8 cellular contexts compared by ENCODE assay signal in genomic region chr2:9753276-9753600, GRCh38.
A peak's percentile ranks its signal among the peaks of the same experiment; 100 is the strongest.
DNase-seq lines count a peak whose midpoint lies in the region; ATAC-seq, FAIRE-seq and TF ChIP-seq lines count a peak whose summit lies in the region.

No MANE protein-coding gene starts in this region.

- H2BK12ac ChIP-seq in H1 (ENCODE audit: low read depth, low read length): peak overlapping the region; percentile 72; the same call in 1 of the 2 replicates

- no peak overlapping the region for H4K8ac ChIP-seq in H1 (ENCODE audit: extremely low read depth, insufficient read depth, low read length)

- H3K4me1 ChIP-seq in BLaER1 (peaks cover 76% of the 10 kb centered on the region), H1 (replicated peaks in 1 of 4; ENCODE audit: control insufficient read depth in 3 of 4, insufficient read depth in 4 of 4, low read length in 3 of 4) (peaks cover 0 to 30% (median 11%) of the 10 kb centered on the region in 4 experiments; a peak in 6 of 7 replicates), vagina (peaks cover 34% of the 10 kb centered on the region)
- H3K4me1 ChIP-seq in naive thymus-derived CD4-positive, alpha-beta T cell (ENCODE audit: control insufficient read depth in 2 of 2, insufficient read depth in 2 of 2, low read length in 2 of 2): peaks cover 24 to 28% of the 10 kb centered on the region in 2 donors

- TF ChIP-seq CTCF in H1 (IDR thresholded peaks at IDR 0.05; ENCODE audit: control extremely low read depth in 1 of 3, insufficient read depth in 1 of 3, low read depth in 1 of 3, low read length in 3 of 3): no peak
- no peak for TF ChIP-seq CTCF in vagina (IDR thresholded peaks at IDR 0.05)

- no peaks in the 10 kb centered on the region for H3K27me3 ChIP-seq in BLaER1
- H3K27me3 ChIP-seq in H1 (replicated peaks in 1 of 4; ENCODE audit: control insufficient read depth in 3 of 4, extremely low read depth in 1 of 4, insufficient read depth in 3 of 4, low read length in 3 of 4): peaks cover 0 to 6% (median 2%) of the 10 kb centered on the region in 4 experiments; a peak in 2 of 7 replicates
- H3K27me3 ChIP-seq in naive thymus-derived CD4-positive, alpha-beta T cell (ENCODE audit: control insufficient read depth in 2 of 2, insufficient read depth in 2 of 2, low read length in 2 of 2): no peaks in the 10 kb centered on the region
- no peaks in the 10 kb centered on the region for H3K27me3 ChIP-seq in vagina

- ATAC-seq in GM19438 (IDR thresholded peaks at IDR 0.05; ENCODE audit: low read depth, unreplicated experiment) (peak; percentile 60), HG03558 (IDR thresholded peaks at IDR 0.05; ENCODE audit: extremely low read depth, unreplicated experiment) (peak; percentile 55)
- ATAC-seq in naive thymus-derived CD4-positive, alpha-beta T cell: peak; percentile 81

- H3K27ac ChIP-seq in BLaER1 (peak overlapping the region; percentile 72), H1 (ENCODE audit: low read depth, low read length) (no peak overlapping the region), vagina (peak overlapping the region; percentile 80)
- no peak overlapping the region for H3K27ac ChIP-seq in naive thymus-derived CD4-positive, alpha-beta T cell (ENCODE audit: low read depth, low read length)

- no peak overlapping the region for H3K56ac ChIP-seq in H1 (replicated peaks; ENCODE audit: insufficient read length, low read depth, low read length)

- intact Hi-C loops in naive thymus-derived CD4-positive, alpha-beta T cell (cut with micrococcal nuclease): loop anchor here in 1 of 2 donors (2.0 to 5.0 kb wide), 4 partner anchors 30 to 122 kb away; partner anchors contain the start of gene YWHAQ
- intact Hi-C loops in vagina (cut with DNase I): no loop called here

- H3K14ac ChIP-seq in H1 (ENCODE audit: insufficient read length): no peak overlapping the region

- no peak overlapping the region for H3K4ac ChIP-seq in H1 (replicated peaks; ENCODE audit: insufficient read length, low read depth, low read length)

- H3K23ac ChIP-seq in H1 (ENCODE audit: insufficient read length): no peak overlapping the region

- peak overlapping the region in 7 of 10 donors; percentile 42 to 92 (median 65) for H3K4me3 Mint-ChIP-seq in naive thymus-derived CD4-positive, alpha-beta T cell

- CTCF ChIA-PET in H1 (lab: Charles Lee; ENCODE audit: partially characterized antibody): interaction anchor here (0.9 to 5.0 kb wide), 3 partner anchors 16 to 63 kb away, joined by 5 to 39 read pairs (median 5); no protein-coding TSS in a partner anchor
- CTCF ChIA-PET in naive thymus-derived CD4-positive, alpha-beta T cell (lab: Charles Lee): no interaction called here

- POLR2A ChIA-PET in H1 (lab: Charles Lee; ENCODE audit: partially characterized antibody): interaction anchor here (2.4 to 2.7 kb wide), 2 partner anchors 123 to 198 kb away, joined by 6 to 8 read pairs; partner anchors contain the start of genes ADAM17 and YWHAQ
- POLR2A ChIA-PET in naive thymus-derived CD4-positive, alpha-beta T cell (lab: Charles Lee): interaction anchor here (1.2 kb wide), 1 partner anchor 9 kb away, joined by 3 read pairs; no protein-coding TSS in a partner anchor

- no peak for TF ChIP-seq EP300 in H1 (IDR thresholded peaks at IDR 0.05; ENCODE audit: borderline replicate concordance in 1 of 2, low read depth in 2 of 2, low read length in 2 of 2)

- H3K79me2 ChIP-seq in H1 (ENCODE audit: control insufficient read depth in 1 of 2, insufficient read depth in 2 of 2, low read length in 2 of 2): no peaks in the 10 kb centered on the region

- H4K20me1 ChIP-seq in BLaER1: no peaks in the 10 kb centered on the region
- H4K20me1 ChIP-seq in H1 (replicated peaks in 1 of 2; ENCODE audit: control insufficient read depth in 1 of 2, insufficient read depth in 2 of 2, low read length in 2 of 2): no peaks in the 10 kb centered on the region

- peaks cover 0 to 2% (median 0%) of the 10 kb centered on the region in 11 donors for H3K9me3 Mint-ChIP-seq in naive thymus-derived CD4-positive, alpha-beta T cell

- no peaks in the 10 kb centered on the region for H3K36me3 ChIP-seq in BLaER1
- H3K36me3 ChIP-seq in H1 (ENCODE audit: control insufficient read depth in 2 of 4, insufficient read depth in 4 of 4, low read length in 3 of 4): no peaks in the 10 kb centered on the region
- H3K36me3 ChIP-seq in naive thymus-derived CD4-positive, alpha-beta T cell (ENCODE audit: control insufficient read depth in 2 of 3, insufficient read depth in 3 of 3, low read length in 3 of 3): no peaks in the 10 kb centered on the region
- no peaks in the 10 kb centered on the region for H3K36me3 ChIP-seq in vagina

- H2BK15ac ChIP-seq in H1 (ENCODE audit: low read length): no peak overlapping the region

- 69% methylated on average over 9 of the region's 9 CpGs; no CpG with 5 or more reads in 1 of the 2 experiments for WGBS in H1 (ENCODE audit: extremely low coverage in 1 of 2, insufficient coverage in 1 of 2, insufficient read length in 1 of 2, insufficient replicate concordance in 2 of 2, low coverage in 1 of 2, low lambda C conversion rate in 2 of 2, missing lambda C conversion rate in 1 of 2), 2 experiments

- H3K23me2 ChIP-seq in H1 (ENCODE audit: low read depth, low read length): peaks cover 3% of the 10 kb centered on the region; the same call in 1 of the 2 replicates

- no peaks in the 10 kb centered on the region for H3K79me1 ChIP-seq in H1 (ENCODE audit: low read depth, low read length)

- no peak overlapping the region for H2BK5ac ChIP-seq in H1 (ENCODE audit: low read depth, low read length)

- H3K9me3 ChIP-seq in BLaER1: no peaks in the 10 kb centered on the region
- no peaks in the 10 kb centered on the region for H3K9me3 ChIP-seq in H1 (ENCODE audit: insufficient read depth in 2 of 2, low read depth in 1 of 2, low read length in 1 of 2)
- no peaks in the 10 kb centered on the region for H3K9me3 ChIP-seq in naive thymus-derived CD4-positive, alpha-beta T cell (ENCODE audit: control insufficient read depth in 2 of 3, low read length in 3 of 3)
- no peaks in the 10 kb centered on the region for H3K9me3 ChIP-seq in vagina

- peaks cover 16 to 36% (median 20%) of the 10 kb centered on the region in 5 donors for H3K27me3 Mint-ChIP-seq in naive thymus-derived CD4-positive, alpha-beta T cell

- H2AFZ ChIP-seq in H1 (ENCODE audit: low read length): peak overlapping the region; percentile 74

- H3K9ac ChIP-seq in BLaER1 (peak overlapping the region; percentile 4; the same call in 1 of the 2 replicates), H1 (replicated peaks in 1 of 4; ENCODE audit: extremely low read depth in 1 of 4, low read depth in 3 of 4, low read length in 3 of 4) (no peak overlapping the region)

- H3K18ac ChIP-seq in H1 (ENCODE audit: extremely low read depth, low read length): no peak overlapping the region

- peak overlapping the region; percentile 18 for H4K5ac ChIP-seq in H1 (ENCODE audit: insufficient read length, low read depth, low read length)

- TF ChIP-seq RAD21 in H1 (IDR thresholded peaks at IDR 0.05 in 1 of 2, conservative IDR thresholded peaks at IDR 0.05 in 1 of 2; ENCODE audit: low read depth in 2 of 2, low read length in 2 of 2): no peak

- H3K4me2 ChIP-seq in BLaER1 (peak overlapping the region; percentile 91), H1 (ENCODE audit: insufficient read depth in 1 of 2, low read depth in 2 of 2, low read length in 2 of 2) (peak overlapping the region in 1 of 2 experiments; percentile 32; a peak in 2 of 4 replicates)

- no peak overlapping the region for H2BK120ac ChIP-seq in H1 (replicated peaks; ENCODE audit: low read depth, low read length)

- TF ChIP-seq POLR2A in H1 (IDR thresholded peaks at IDR 0.05; ENCODE audit: control extremely low read depth in 1 of 2, low read depth in 2 of 2, low read length in 2 of 2) (no peak), vagina (IDR thresholded peaks at IDR 0.05) (no peak)

- H2BK20ac ChIP-seq in H1 (ENCODE audit: low read length): no peak overlapping the region

- no peak overlapping the region for H2AK5ac ChIP-seq in H1 (ENCODE audit: low read depth, low read length)

- peak; percentile 39 for DNase-seq in activated CD4-positive, CD25-positive, alpha-beta regulatory T cell treated with anti-CD3 and anti-CD28 coated beads, Interleukin-2, amount 50 U/mL, for 16 hours (ENCODE audit: low read depth, low spot score)
- no peak for DNase-seq in H1 (ENCODE audit: low read depth in 1 of 2, low spot score in 2 of 2)
- DNase-seq in naive thymus-derived CD4-positive, alpha-beta T cell: no peak
- DNase-seq in vagina (ENCODE audit: extremely low spot score in 2 of 2): no peak
- no peak for DNase-seq in NCI-H2196 (lab: John Stamatoyannopoulos, UW; ENCODE audit: unreplicated experiment)

- no peak overlapping the region for H3K4me3 ChIP-seq in BLaER1
- H3K4me3 ChIP-seq in H1 (ENCODE audit: extremely low read depth in 1 of 4, insufficient read depth in 2 of 4, low read depth in 3 of 4, low read length in 4 of 4): no peak overlapping the region
- H3K4me3 ChIP-seq in naive thymus-derived CD4-positive, alpha-beta T cell (ENCODE audit: low read length): peak overlapping the region; percentile 34
- peak overlapping the region in 1 of 2 donors; percentile 36 for H3K4me3 ChIP-seq in vagina

- H3K36me3 Mint-ChIP-seq in naive thymus-derived CD4-positive, alpha-beta T cell: peaks cover 0 to 2% (median 0%) of the 10 kb centered on the region in 5 donors

- peak overlapping the region in 6 of 9 donors; percentile 9 to 98 (median 62) for H3K27ac Mint-ChIP-seq in naive thymus-derived CD4-positive, alpha-beta T cell

- no peak for FAIRE-seq in H1 (lab: Jason Lieb, UNC)

- peaks cover 17 to 57% (median 32%) of the 10 kb centered on the region in 7 donors for H3K4me1 Mint-ChIP-seq in naive thymus-derived CD4-positive, alpha-beta T cell

- no peak overlapping the region for H4K91ac ChIP-seq in H1 (replicated peaks; ENCODE audit: insufficient read length, low read length)

TF ChIP-seq in H1, 55 proteins besides CTCF, POLR2A, EP300 and RAD21:
- TF ChIP-seq KDM4A (IDR thresholded peaks at IDR 0.05; ENCODE audit: low read depth, low read length, severe bottlenecking) (no peak), MAX (IDR thresholded peaks at IDR 0.05) (peak; percentile 38; the same call in 1 of the 2 replicates)
TF ChIP-seq in H1: peak in this region for 1.

Comparison
In these comparisons a context has a peak if more than half of its experiments do, and no peak if none do; other contexts are left out.
1. H3K27ac ChIP-seq: peak in BLaER1 (single experiment) and vagina (single experiment); none in H1 (single experiment) and naive thymus-derived CD4-positive, alpha-beta T cell (single experiment).
2. Peak in every context shown above with its lines, with median percentiles within 50 percentile points of each other: ATAC-seq.